ENCODE assay signal across 10 cellular contexts in the genomic region with DNA sequence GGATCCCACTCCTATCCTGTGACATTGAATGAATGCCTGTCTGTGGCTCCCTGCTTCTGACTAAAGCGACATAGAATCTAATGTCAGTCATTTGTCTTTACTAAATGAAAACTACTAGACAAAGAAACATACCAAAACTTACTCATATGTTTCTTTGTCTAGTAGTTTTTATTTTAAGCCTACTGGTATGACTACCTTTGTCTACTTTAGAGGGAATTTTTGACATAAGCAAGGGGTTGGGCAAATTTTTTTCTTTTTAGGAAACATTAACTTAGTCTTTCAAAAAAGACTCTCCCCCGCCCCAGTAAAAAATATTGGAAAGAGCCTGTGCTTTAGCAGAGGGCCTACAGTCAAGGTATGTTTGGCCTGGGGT. TPM values are rescaled to one million over a fixed set of nuclear protein-coding genes. Genes with fewer than 3 reads are reported as not detected.
DNase-seq lines count a peak whose midpoint lies in the region; TF ChIP-seq lines count a peak whose summit lies in the region.
"Had no signal": no experiment of that assay in that cellular context is flagged by ENCODE, and none has a peak within 500 bp of the region (broad histone marks: within the 10 kb centered on the region; RNA-seq: fewer than 3 reads in every experiment).

No MANE protein-coding gene starts in this region.

- no peaks in the 10 kb centered on the region for H3K9me3 Mint-ChIP-seq in CD14-positive monocyte
- no peaks in the 10 kb centered on the region for H3K9me3 Mint-ChIP-seq in activated naive CD8-positive, alpha-beta T cell (ENCODE audit: low read depth)

- intact Hi-C loops in CD14-positive monocyte (cut with micrococcal nuclease): no loop called here

- peak overlapping the region; percentile 68 to 90 (median 85) for H3K27ac Mint-ChIP-seq in CD14-positive monocyte
- peak overlapping the region; percentile 100 for H3K27ac Mint-ChIP-seq in activated naive CD8-positive, alpha-beta T cell

- H3K36me3 Mint-ChIP-seq in CD14-positive monocyte: peaks cover 0 to 3% of the 10 kb centered on the region in 2 donors
- peaks cover 7% of the 10 kb centered on the region for H3K36me3 Mint-ChIP-seq in activated naive CD8-positive, alpha-beta T cell

- no peaks in the 10 kb centered on the region for H3K9me3 ChIP-seq in muscle layer of duodenum (ENCODE audit: control insufficient read depth in 1 of 2, low read length in 2 of 2)

- no peaks in the 10 kb centered on the region for H3K27me3 Mint-ChIP-seq in CD14-positive monocyte (ENCODE audit: low read depth in 3 of 3)
- H3K27me3 Mint-ChIP-seq in activated naive CD8-positive, alpha-beta T cell: no peaks in the 10 kb centered on the region

- H3K4me1 Mint-ChIP-seq in CD14-positive monocyte: peaks cover 50% of the 10 kb centered on the region
- peaks cover 75% of the 10 kb centered on the region for H3K4me1 Mint-ChIP-seq in activated naive CD8-positive, alpha-beta T cell (ENCODE audit: low read depth)

- H3K27me3 ChIP-seq in GM06990 (replicated peaks; ENCODE audit: control insufficient read depth, insufficient read depth, low read length): no peaks in the 10 kb centered on the region
- H3K27me3 ChIP-seq in muscle layer of duodenum (ENCODE audit: low read depth, low read length): no peaks in the 10 kb centered on the region

- DNase-seq in CD14-positive monocyte (ENCODE audit: low spot score): no peak
- peak; percentile 17 for DNase-seq in GM06990 (ENCODE audit: extremely low read depth, insufficient read length)
- DNase-seq in C1 segment of cervical spinal cord (lab: John Stamatoyannopoulos, UW): no peak
- no peak for DNase-seq in 8988T
- no peak for DNase-seq in SW 1271 (lab: John Stamatoyannopoulos, UW)
- DNase-seq: amniotic stem cell, DMS153, NCI-H1694 had no signal

- H3K4me3 ChIP-seq in GM06990 (replicated peaks; ENCODE audit: low read depth, low read length) (no peak overlapping the region), muscle layer of duodenum (ENCODE audit: low read depth in 1 of 2, low read length in 2 of 2) (no peak overlapping the region)

- H3K4me3 Mint-ChIP-seq in CD14-positive monocyte: no peak overlapping the region
- peak overlapping the region; percentile 62 for H3K4me3 Mint-ChIP-seq in activated naive CD8-positive, alpha-beta T cell

- peaks cover 0 to 31% of the 10 kb centered on the region in 2 donors for H3K4me1 ChIP-seq in muscle layer of duodenum (ENCODE audit: control insufficient read depth in 1 of 2, insufficient read depth in 2 of 2, low read length in 2 of 2)

- no peak for TF ChIP-seq CTCF in CD14-positive monocyte (IDR thresholded peaks at IDR 0.05)
- no peak for TF ChIP-seq CTCF in GM06990 (IDR thresholded peaks at IDR 0.05; ENCODE audit: insufficient read depth, low read length, poor library complexity, severe bottlenecking)

- H3K27ac ChIP-seq in muscle layer of duodenum (ENCODE audit: low read length): peak overlapping the region; percentile 21

- no peaks in the 10 kb centered on the region for H3K36me3 ChIP-seq in GM06990 (ENCODE audit: control insufficient read depth, insufficient read depth, low read length)
- peaks cover 0 to 5% of the 10 kb centered on the region in 2 donors for H3K36me3 ChIP-seq in muscle layer of duodenum (ENCODE audit: control insufficient read depth in 1 of 2, insufficient read depth in 2 of 2, low read length in 2 of 2)

RNA-seq across cellular contexts. Expression of gene NEK7, which starts 4.9 kb away (rescaled TPM):
- polyA plus RNA-seq in CD14-positive monocyte: 10 to 100 TPM; 46.5 to 50.1 TPM
